In the genomic region with DNA sequence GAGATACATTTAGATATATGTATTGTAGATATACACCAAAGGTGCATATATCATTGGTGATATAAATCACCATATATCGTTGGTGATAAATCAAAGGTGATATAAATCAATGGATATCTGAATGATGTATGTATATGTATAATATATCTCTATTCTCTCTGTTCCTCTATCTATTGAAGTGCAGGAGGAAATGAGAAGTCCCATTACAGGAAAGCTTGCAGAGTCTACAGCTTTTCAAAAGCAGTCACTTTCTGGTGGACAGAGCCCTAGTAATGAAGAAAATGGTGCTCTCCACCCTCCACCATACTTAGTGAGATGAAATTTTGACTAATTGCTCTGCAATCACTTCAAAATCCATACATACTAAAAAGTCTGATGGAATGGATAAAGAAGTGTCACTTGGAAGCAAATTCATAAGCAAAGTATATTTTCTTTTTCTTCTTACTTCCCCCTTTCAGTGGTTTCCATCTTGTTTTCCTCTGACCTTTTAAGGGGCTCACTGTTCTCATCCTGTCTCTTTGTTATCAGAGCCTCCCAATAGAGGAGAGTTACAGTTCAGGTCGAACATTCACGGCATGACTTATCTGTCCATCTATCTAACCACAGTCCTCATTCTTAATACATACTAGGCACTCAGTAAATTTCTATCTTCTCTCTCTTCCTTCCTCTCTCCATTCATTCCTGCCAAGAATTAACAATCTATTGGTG, we compare ENCODE assay signal across 31 cellular contexts.
"Had no signal": no experiment of that assay in that cellular context is flagged by ENCODE, and none has a peak within 500 bp of the region (broad histone marks: within the 10 kb centered on the region; RNA-seq: fewer than 3 reads in every experiment).

No MANE protein-coding gene starts in this region.

- ATAC-seq: activated CD8-positive, alpha-beta T cell treated with anti-CD3 and anti-CD28 coated beads for 36 hours; activated T-cell treated with anti-CD3 and anti-CD28 coated beads, Interleukin-2, amount 50 U/mL, for 72 hours; activated T-helper 17 cell treated with anti-CD3 and anti-CD28 coated beads, Interleukin-2, amount 50 U/mL, for 72 hours; Right ventricle myocardium inferior; SK-N-SH treated with all-trans-retinoic acid at 6 μM for 48 hours had no signal

- H3K36me3 ChIP-seq: brain microvascular endothelial cell had no signal

- H3K4me1 Mint-ChIP-seq: activated CD4-positive, alpha-beta T cell treated with anti-CD3 and anti-CD28 coated beads, Interleukin-2, amount 10 ng/mL, durations not matched to agents 24 days and 14 days; activated naive CD8-positive, alpha-beta T cell treated with anti-CD3 and anti-CD28 coated beads for 36 hours; activated T-helper 17 cell treated with anti-CD3 and anti-CD28 coated beads, Interleukin-2, amount 50 U/mL, for 72 hours had no signal

- H3K36me3 Mint-ChIP-seq: activated naive CD8-positive, alpha-beta T cell treated with anti-CD3 and anti-CD28 coated beads for 36 hours had no signal

- H3K27ac Mint-ChIP-seq: activated CD4-positive, alpha-beta T cell treated with anti-CD3 and anti-CD28 coated beads, Interleukin-2, amount 10 ng/mL, durations not matched to agents 24 days and 14 days; activated CD8-positive, alpha-beta T cell treated with anti-CD3 and anti-CD28 coated beads for 36 hours; activated naive CD8-positive, alpha-beta T cell treated with anti-CD3 and anti-CD28 coated beads for 36 hours; activated T-cell treated with anti-CD3 and anti-CD28 coated beads, Interleukin-2, amount 50 U/mL, for 72 hours; activated T-helper 17 cell treated with anti-CD3 and anti-CD28 coated beads, Interleukin-2, amount 50 U/mL, for 72 hours had no signal

- H3K4me3 ChIP-seq: PC-9 had no signal

- H3K4me3 Mint-ChIP-seq: activated CD4-positive, alpha-beta T cell treated with anti-CD3 and anti-CD28 coated beads, Interleukin-2, amount 10 ng/mL, durations not matched to agents 24 days and 14 days; activated CD8-positive, alpha-beta T cell treated with anti-CD3 and anti-CD28 coated beads for 36 hours; activated naive CD8-positive, alpha-beta T cell treated with anti-CD3 and anti-CD28 coated beads for 36 hours; activated T-cell treated with anti-CD3 and anti-CD28 coated beads, Interleukin-2, amount 50 U/mL, for 72 hours; activated T-helper 17 cell treated with anti-CD3 and anti-CD28 coated beads, Interleukin-2, amount 50 U/mL, for 72 hours had no signal

- H3K27me3 Mint-ChIP-seq: activated naive CD8-positive, alpha-beta T cell treated with anti-CD3 and anti-CD28 coated beads for 36 hours had no signal

- H3K27me3 ChIP-seq: brain microvascular endothelial cell had no signal

- H3K9me3 Mint-ChIP-seq: activated CD4-positive, alpha-beta T cell treated with anti-CD3 and anti-CD28 coated beads, Interleukin-2, amount 10 ng/mL, durations not matched to agents 24 days and 14 days; activated CD8-positive, alpha-beta T cell treated with anti-CD3 and anti-CD28 coated beads for 36 hours; activated naive CD8-positive, alpha-beta T cell treated with anti-CD3 and anti-CD28 coated beads for 36 hours; activated T-cell treated with anti-CD3 and anti-CD28 coated beads, Interleukin-2, amount 50 U/mL, for 72 hours; activated T-helper 17 cell treated with anti-CD3 and anti-CD28 coated beads, Interleukin-2, amount 50 U/mL, for 72 hours had no signal

- DNase-seq: activated CD4-positive, alpha-beta T cell treated with anti-CD3 and anti-CD28 coated beads, Interleukin-2, amount 10 ng/mL, durations not matched to agents 24 days and 14 days; activated CD4-positive, alpha-beta T cell treated with anti-CD3 and anti-CD28 coated beads, Interleukin-2, amount 50 U/mL, for 4 hours; activated CD8-positive, alpha-beta T cell treated with anti-CD3 and anti-CD28 coated beads for 36 hours; activated effector memory CD4-positive, alpha-beta T cell treated with anti-CD3 and anti-CD28 coated beads, Interleukin-2, amount 50 U/mL, for 16 hours; activated naive CD4-positive, alpha-beta T cell; activated naive CD4-positive, alpha-beta T cell treated with anti-CD3 and anti-CD28 coated beads, Interleukin-2, amount 50 U/mL, for 16 hours; activated naive CD8-positive, alpha-beta T cell treated with anti-CD3 and anti-CD28 coated beads for 36 hours; activated T-cell treated with anti-CD3 and anti-CD28 coated beads, Interleukin-2, amount 50 U/mL, for 1 hour; activated T-cell treated with anti-CD3 and anti-CD28 coated beads, Interleukin-2, amount 50 U/mL, for 72 hours; amniotic stem cell; aorta; brain microvascular endothelial cell; central memory CD4-positive, alpha-beta T cell; NCI-H1092; NCI-H1436 treated with DMSO at 0.1 percent for 48 hours; NCI-H1694 treated with DMSO at 0.1 percent for 48 hours; NCI-H2029; NCI-H2107; NCI-H2171; NCI-H510A treated with DMSO at 0.1 percent for 48 hours; NCI-H526 treated with DMSO at 0.1 percent for 48 hours; NCI-H774; PC-9; SIG-M5; SW 1271; T-helper 1 cell; T-helper 2 cell; T-helper 9 cell had no signal
